In the genomic region with DNA sequence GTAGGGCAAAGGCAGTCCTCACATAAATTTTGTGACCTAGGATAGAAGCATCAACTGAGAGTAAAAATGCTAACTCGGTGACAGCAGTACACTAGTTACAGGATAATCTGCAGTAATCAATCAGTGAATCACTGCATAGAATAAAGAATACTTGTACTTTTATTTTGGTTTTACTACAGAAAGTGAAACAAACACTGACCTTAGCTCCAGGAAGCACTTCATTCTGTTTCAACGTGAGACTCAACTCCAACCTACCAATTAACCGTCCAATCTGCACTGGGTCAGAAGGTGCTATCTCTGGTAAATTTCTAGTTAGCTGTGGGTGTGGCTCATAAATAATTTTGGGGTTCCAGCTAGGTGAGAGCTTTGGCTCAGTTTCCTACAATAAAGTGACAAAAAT, we compare ENCODE assay signal across 30 cellular contexts. TPM values are rescaled to one million over a fixed set of nuclear protein-coding genes. Genes with fewer than 3 reads are reported as not detected.
"Had no signal": no experiment of that assay in that cellular context is flagged by ENCODE, and none has a peak within 500 bp of the region (broad histone marks: within the 10 kb centered on the region; RNA-seq: fewer than 3 reads in every experiment).

No MANE protein-coding gene starts in this region.

- H3K9me3 Mint-ChIP-seq: natural killer cell; nephron; neural progenitor cell; stimulated activated memory B cell treated with anti-CD40 and anti-IgM and Interleukin-4, amounts not matched to agents 10 μg/mL and 1 μg/mL and 100 μg/mL, for 72 hours; stimulated activated naive CD8-positive, alpha-beta T cell treated with anti-CD3 and anti-CD28 coated beads, Interleukin-15, amount 100 ng/mL, for 72 hours had no signal

- H3K4me3 ChIP-seq: neural progenitor cell, ovary, psoas muscle, right lobe of liver, sigmoid colon, smooth muscle cell, spleen, suprapubic skin, testis, tibial artery, transverse colon, upper lobe of right lung, uterus had no signal

- H3K27ac Mint-ChIP-seq: natural killer cell; nephron; neural progenitor cell; progenitor cell of endocrine pancreas; stimulated activated memory B cell treated with anti-CD40 and anti-IgM and Interleukin-4, amounts not matched to agents 10 μg/mL and 1 μg/mL and 100 μg/mL, for 72 hours; stimulated activated naive CD8-positive, alpha-beta T cell treated with anti-CD3 and anti-CD28 coated beads, Interleukin-15, amount 100 ng/mL, for 72 hours; type B pancreatic cell had no signal

- H3K27me3 ChIP-seq: neural progenitor cell, ovary, right lobe of liver, sigmoid colon, spleen, suprapubic skin, testis, tibial artery, transverse colon, upper lobe of right lung, uterus had no signal

- H3K36me3 ChIP-seq: neural progenitor cell, ovary, uterus had no signal

- DNase-seq: natural killer cell; occipital lobe; ovary; psoas muscle; right cardiac atrium; right lobe of liver; sigmoid colon; spleen; stimulated activated CD4-positive, alpha-beta T cell treated with anti-CD3 and anti-CD28 coated beads, Interleukin-12 subunit alpha, Interleukin-12 subunit beta, amount 100 ng/mL, for 4 hours; stimulated activated CD4-positive, alpha-beta T cell treated with anti-CD3 and anti-CD28 coated beads, Interleukin-1b, Interleukin-23, amount 100 ng/mL, for 48 hours; stimulated activated CD4-positive, alpha-beta T cell treated with anti-CD3 and anti-CD28 coated beads, Interleukin-4, amount 100 ng/mL, for 1 hour; stimulated activated CD4-positive, alpha-beta T cell treated with anti-CD3 and anti-CD28 coated beads, Interleukin-4, amount 100 ng/mL, for 4 hours; stimulated activated CD8-positive, alpha-beta memory T cell treated with anti-CD3 and anti-CD28 coated beads, Interleukin-4, amount 100 ng/mL, for 48 hours; stimulated activated naive CD4-positive, alpha-beta T cell; stimulated activated naive CD8-positive, alpha-beta T cell treated with anti-CD3 and anti-CD28 coated beads, Interleukin-15, amount 100 ng/mL, for 72 hours; stimulated activated naive CD8-positive, alpha-beta T cell treated with anti-CD3 and anti-CD28 coated beads, Interleukin-15, Interleukin-2, amounts not matched to agents 100 U/mL and 50 U/mL, for 24 hours; substantia nigra; testis; tibial artery; transverse colon; upper lobe of right lung; uterus had no signal

- H3K27ac ChIP-seq: neural progenitor cell, ovary, parathyroid adenoma, psoas muscle, right lobe of liver, sigmoid colon, spleen, suprapubic skin, testis, tibial artery, transverse colon, upper lobe of right lung, uterus had no signal

- H3K4me1 Mint-ChIP-seq: natural killer cell; nephron; neural progenitor cell; stimulated activated memory B cell treated with anti-CD40 and anti-IgM and Interleukin-4, amounts not matched to agents 10 μg/mL and 1 μg/mL and 100 μg/mL, for 72 hours; stimulated activated naive CD8-positive, alpha-beta T cell treated with anti-CD3 and anti-CD28 coated beads, Interleukin-15, amount 100 ng/mL, for 72 hours had no signal

- H3K9me3 ChIP-seq: ovary, psoas muscle, right lobe of liver, sigmoid colon, spleen, suprapubic skin, testis, tibial artery, transverse colon, upper lobe of right lung, uterus had no signal

- H3K4me1 ChIP-seq: neural progenitor cell, parathyroid adenoma, psoas muscle, right lobe of liver, sigmoid colon, spleen, suprapubic skin, testis, tibial artery, transverse colon, upper lobe of right lung, uterus had no signal

- ATAC-seq: natural killer cell; psoas muscle; right cardiac atrium; right lobe of liver; stimulated activated memory B cell treated with anti-CD40 and anti-IgM and Interleukin-4, amounts not matched to agents 10 μg/mL and 1 μg/mL and 100 μg/mL, for 72 hours; stimulated activated naive CD8-positive, alpha-beta T cell treated with anti-CD3 and anti-CD28 coated beads, Interleukin-15, amount 100 ng/mL, for 72 hours; stimulated activated naive CD8-positive, alpha-beta T cell treated with anti-CD3 and anti-CD28 coated beads, Interleukin-15, Interleukin-2, amounts not matched to agents 100 U/mL and 50 U/mL, for 24 hours; upper lobe of right lung had no signal

- H3K4me3 Mint-ChIP-seq: natural killer cell; nephron; neural progenitor cell; stimulated activated memory B cell treated with anti-CD40 and anti-IgM and Interleukin-4, amounts not matched to agents 10 μg/mL and 1 μg/mL and 100 μg/mL, for 72 hours; stimulated activated naive CD8-positive, alpha-beta T cell treated with anti-CD3 and anti-CD28 coated beads, Interleukin-15, amount 100 ng/mL, for 72 hours; type B pancreatic cell had no signal

- H3K27me3 Mint-ChIP-seq: progenitor cell of endocrine pancreas; stimulated activated memory B cell treated with anti-CD40 and anti-IgM and Interleukin-4, amounts not matched to agents 10 μg/mL and 1 μg/mL and 100 μg/mL, for 72 hours; stimulated activated naive CD8-positive, alpha-beta T cell treated with anti-CD3 and anti-CD28 coated beads, Interleukin-15, amount 100 ng/mL, for 72 hours; type B pancreatic cell had no signal

RNA-seq across cellular contexts. Expression of a gene that starts 50.6 kb away (rescaled TPM):
- total RNA-seq: natural killer cell had no signal
